Comparison of ENCODE assay signal across 8 cellular contexts in genomic region chr1:46394872-46395465, GRCh38. TPM values are rescaled to one million over a fixed set of nuclear protein-coding genes. Genes with fewer than 3 reads are reported as not detected.
A peak's percentile ranks its signal among the peaks of the same experiment; 100 is the strongest.
DNase-seq lines count a peak whose midpoint lies in the region; ATAC-seq and TF ChIP-seq lines count a peak whose summit lies in the region.

No MANE protein-coding gene starts in this region.

- peak overlapping the region; percentile 82 for H3K4me3 Mint-ChIP-seq in activated naive CD4-positive, alpha-beta T cell treated with anti-CD3 and anti-CD28 coated beads, Interleukin-2, amount 50 U/mL, for 24 hours
- H3K4me3 Mint-ChIP-seq in natural killer cell, result peak overlapping the region; percentile 68

- peaks cover 5% of the 10 kb centered on the region for H3K9me3 Mint-ChIP-seq in activated naive CD4-positive, alpha-beta T cell treated with anti-CD3 and anti-CD28 coated beads, Interleukin-2, amount 50 U/mL, for 24 hours
- H3K9me3 Mint-ChIP-seq in natural killer cell, result peaks cover 2 to 5% of the 10 kb centered on the region in 2 donors

- peaks cover 15% of the 10 kb centered on the region for H3K27me3 Mint-ChIP-seq in activated naive CD4-positive, alpha-beta T cell treated with anti-CD3 and anti-CD28 coated beads, Interleukin-2, amount 50 U/mL, for 24 hours
- H3K27me3 Mint-ChIP-seq in natural killer cell (ENCODE audit: low read depth in 2 of 2), result peaks cover 28 to 43% of the 10 kb centered on the region in 2 donors

- H3K4me3 ChIP-seq in esophagus (ENCODE audit: low read depth in 1 of 2, low read length in 2 of 2) (peak overlapping the region; percentile 49 to 73), vagina (peak overlapping the region; percentile 56 to 65)

- H3K4me1 Mint-ChIP-seq in activated naive CD4-positive, alpha-beta T cell treated with anti-CD3 and anti-CD28 coated beads, Interleukin-2, amount 50 U/mL, for 24 hours, result peaks cover 18% of the 10 kb centered on the region
- H3K4me1 Mint-ChIP-seq in natural killer cell, result peaks cover 11 to 18% of the 10 kb centered on the region in 2 donors

- H3K27me3 ChIP-seq in esophagus (ENCODE audit: control insufficient read depth in 1 of 2, insufficient read depth in 2 of 2, low read length in 2 of 2), result no peaks in the 10 kb centered on the region
- H3K27me3 ChIP-seq in vagina, result no peaks in the 10 kb centered on the region

- TF ChIP-seq CTCF in natural killer cell (IDR thresholded peaks at IDR 0.05) (no peak), vagina (IDR thresholded peaks at IDR 0.05) (no peak)

- no peak for ATAC-seq in natural killer cell

- peaks cover 23% of the 10 kb centered on the region for H3K36me3 Mint-ChIP-seq in activated naive CD4-positive, alpha-beta T cell treated with anti-CD3 and anti-CD28 coated beads, Interleukin-2, amount 50 U/mL, for 24 hours
- H3K36me3 Mint-ChIP-seq in natural killer cell, result peaks cover 7% of the 10 kb centered on the region

- H3K27ac Mint-ChIP-seq in activated naive CD4-positive, alpha-beta T cell treated with anti-CD3 and anti-CD28 coated beads, Interleukin-2, amount 50 U/mL, for 24 hours, result no peak overlapping the region
- H3K27ac Mint-ChIP-seq in natural killer cell, result no peak overlapping the region

- intact Hi-C loops in natural killer cell (cut with micrococcal nuclease), result no loop called here
- intact Hi-C loops in vagina (cut with DNase I), result no loop called here

- TF ChIP-seq POLR2A in vagina (IDR thresholded peaks at IDR 0.05), result no peak

- WGBS in esophagus, 2 donors, result 32 to 33% methylated on average over 17 of the region's 17 CpGs

- H3K27ac ChIP-seq in esophagus (ENCODE audit: low read depth in 2 of 2, low read length in 1 of 2) (peak overlapping the region in 1 of 2 donors; percentile 1), vagina (no peak overlapping the region)

- no peaks in the 10 kb centered on the region for H3K36me3 ChIP-seq in esophagus (ENCODE audit: control insufficient read depth in 2 of 2, insufficient read depth in 2 of 2, low read length in 1 of 2)
- H3K36me3 ChIP-seq in vagina, result no peaks in the 10 kb centered on the region

- DNase-seq in activated naive CD4-positive, alpha-beta T cell (lab: John Stamatoyannopoulos, UW), result no peak
- DNase-seq in natural killer cell, result no peak
- no peak for DNase-seq in vagina (ENCODE audit: extremely low spot score in 2 of 2)
- DNase-seq in NCI-H2227 (lab: John Stamatoyannopoulos, UW; ENCODE audit: unreplicated experiment), result no peak
- no peak for DNase-seq in NCI-H2196 (lab: John Stamatoyannopoulos, UW; ENCODE audit: unreplicated experiment)
- no peak for DNase-seq in NCI-H2171 treated with DMSO at 0.1 percent for 48 hours (lab: John Stamatoyannopoulos, UW)

- H3K9me3 ChIP-seq in esophagus (ENCODE audit: control insufficient read depth in 2 of 2, insufficient read depth in 1 of 2, low read depth in 1 of 2, low read length in 1 of 2) (peaks cover 0 to 14% of the 10 kb centered on the region in 2 donors), vagina (no peaks in the 10 kb centered on the region)

- H3K4me1 ChIP-seq in esophagus (ENCODE audit: control insufficient read depth in 2 of 2, insufficient read depth in 2 of 2, low read length in 1 of 2), result peaks cover 0 to 9% of the 10 kb centered on the region in 2 donors
- H3K4me1 ChIP-seq in vagina, result peaks cover 11% of the 10 kb centered on the region

RNA-seq across cellular contexts. Expression of gene FAAH, which starts 0.9 kb away (rescaled TPM):
- 10 to 100 TPM; 12.1 to 33.2 TPM for polyA plus RNA-seq in esophagus
- 1 to 10 TPM; 4.7 to 10.0 (median 7.9) TPM for total RNA-seq in natural killer cell
- 38.1 TPM for total RNA-seq in vagina

RNA-seq across cellular contexts. Expression of gene NSUN4, which starts 54.4 kb away (rescaled TPM):
- 10 to 100 TPM in 1 of 2 donors, 1 to 10 TPM in 1; 6.6 to 12.5 TPM for polyA plus RNA-seq in esophagus
- total RNA-seq in natural killer cell (10 to 100 TPM; 25.9 to 41.0 (median 36.3) TPM), vagina (21.4 TPM)
